Comparison of ENCODE assay signal across 13 cellular contexts in the genomic region with DNA sequence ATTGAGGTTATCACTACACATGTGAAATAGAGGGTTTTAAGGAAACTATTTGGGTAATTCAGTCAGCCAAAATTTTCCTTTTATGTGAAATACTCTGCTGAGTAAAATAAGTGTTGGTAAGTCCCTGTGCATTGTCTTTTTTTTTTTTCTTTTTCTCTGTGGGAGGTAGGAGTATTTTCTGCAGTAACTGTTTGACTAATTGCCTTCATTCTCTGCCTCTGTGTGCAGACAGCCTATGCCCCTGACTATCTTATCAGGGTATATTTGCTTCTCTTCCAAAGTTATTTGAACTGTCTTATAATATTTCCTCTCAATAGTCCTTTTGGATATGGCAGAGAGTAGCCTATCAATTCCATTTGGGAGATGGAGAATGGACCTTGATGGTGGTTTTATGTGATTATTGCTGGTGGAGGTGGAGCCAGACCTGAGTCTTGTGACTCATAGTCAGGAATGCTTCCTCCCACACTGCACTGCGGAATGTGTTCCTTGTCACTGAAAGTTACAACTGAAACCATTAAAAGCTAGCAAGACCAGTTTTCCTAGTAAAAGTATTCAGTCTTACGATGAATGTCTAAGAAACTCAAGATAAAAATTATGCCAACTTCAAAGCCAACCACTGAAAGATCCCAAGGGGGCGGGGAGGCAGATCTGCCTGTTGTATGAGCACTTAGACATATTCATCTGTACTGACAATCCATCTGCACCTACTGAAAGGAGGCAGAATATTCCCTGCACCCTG. TPM values are rescaled to one million over a fixed set of nuclear protein-coding genes. Genes with fewer than 3 reads are reported as not detected.
DNase-seq lines count a peak whose midpoint lies in the region; ATAC-seq and TF ChIP-seq lines count a peak whose summit lies in the region.
"Had no signal": no experiment of that assay in that cellular context is flagged by ENCODE, and none has a peak within 500 bp of the region (broad histone marks: within the 10 kb centered on the region; RNA-seq: fewer than 3 reads in every experiment).

No MANE protein-coding gene starts in this region.

- H3K27me3 ChIP-seq in colonic mucosa: no peaks in the 10 kb centered on the region
- H3K27me3 ChIP-seq in suprapubic skin: peaks cover 8% of the 10 kb centered on the region
- H3K27me3 ChIP-seq: esophagus squamous epithelium had no signal

- no peak for TF ChIP-seq CTCF in colonic mucosa (IDR thresholded peaks at IDR 0.05)
- TF ChIP-seq CTCF in suprapubic skin (IDR thresholded peaks at IDR 0.05): no peak

- ATAC-seq in GM21737 (IDR thresholded peaks at IDR 0.05; ENCODE audit: unreplicated experiment) (no peak), GM21576 (IDR thresholded peaks at IDR 0.05; ENCODE audit: unreplicated experiment) (no peak), GM19397 (IDR thresholded peaks at IDR 0.05; ENCODE audit: unreplicated experiment) (no peak)

- TF ChIP-seq EP300 in suprapubic skin (IDR thresholded peaks at IDR 0.05): no peak

- H3K4me3 ChIP-seq in colonic mucosa: no peak overlapping the region
- no peak overlapping the region for H3K4me3 ChIP-seq in mesodermal cell (ENCODE audit: extremely low read depth, insufficient read depth, low read length, poor library complexity, severe bottlenecking)
- H3K4me3 ChIP-seq in suprapubic skin: no peak overlapping the region
- H3K4me3 ChIP-seq: A549, esophagus squamous epithelium had no signal

- H3K4me1 ChIP-seq in colonic mucosa: no peaks in the 10 kb centered on the region
- H3K4me1 ChIP-seq in mesodermal cell (ENCODE audit: control insufficient read depth, insufficient read depth, low read length, poor library complexity, severe bottlenecking): peaks cover 6% of the 10 kb centered on the region
- peaks cover 8% of the 10 kb centered on the region for H3K4me1 ChIP-seq in suprapubic skin
- H3K4me1 ChIP-seq: A549 had no signal

- no peak overlapping the region for H3K9ac ChIP-seq in colonic mucosa (ENCODE audit: low read depth in 2 of 2, low read length in 2 of 2)

- intact Hi-C loops in colonic mucosa (cut with DNase I): no loop called here

- no peaks in the 10 kb centered on the region for H3K36me3 ChIP-seq in colonic mucosa
- H3K36me3 ChIP-seq in mesodermal cell (ENCODE audit: control insufficient read depth, insufficient read depth, low read length): no peaks in the 10 kb centered on the region
- H3K36me3 ChIP-seq in suprapubic skin: no peaks in the 10 kb centered on the region
- H3K36me3 ChIP-seq: esophagus squamous epithelium had no signal

- TF ChIP-seq POLR2A in suprapubic skin (IDR thresholded peaks at IDR 0.05): no peak

- DNase-seq in A172 (ENCODE audit: low spot score) (peak; percentile 5), HS-5 (ENCODE audit: low read depth) (peak; percentile 28), colonic mucosa (peak; percentile 81), suprapubic skin (ENCODE audit: low spot score in 2 of 2) (no peak)
- DNase-seq: activated effector memory CD4-positive, alpha-beta T cell treated with Interleukin-2 at 50 U/mL for 16 hours; esophagus squamous epithelium; NK-92 treated with Interleukin-12 subunit alpha and Interleukin-12 subunit beta, amount 100 ng/mL, for 24 hours; stimulated activated CD4-positive, alpha-beta T cell treated with anti-CD3 and anti-CD28 coated beads, Interleukin-2, amount 100 ng/mL, for 24 hours had no signal

- 80 to 100% methylated on average over 1 of the region's 3 CpGs for WGBS in mesodermal cell (ENCODE audit: insufficient coverage in 2 of 2), 2 experiments
- 43% methylated on average over 3 of the region's 3 CpGs for WGBS in suprapubic skin

- H3K27ac ChIP-seq in colonic mucosa (peak overlapping the region; percentile 52), mesodermal cell (ENCODE audit: low read depth, low read length, severe bottlenecking) (peak overlapping the region; percentile 55), suprapubic skin (no peak overlapping the region)
- H3K27ac ChIP-seq: A549 had no signal

- H3K9me3 ChIP-seq in colonic mucosa (no peaks in the 10 kb centered on the region), mesodermal cell (ENCODE audit: control insufficient read depth, low read length) (no peaks in the 10 kb centered on the region), suprapubic skin (no peaks in the 10 kb centered on the region)
- H3K9me3 ChIP-seq: A549, esophagus squamous epithelium had no signal

RNA-seq across cellular contexts. Expression of gene STXBP6, which starts 40.9 kb away (rescaled TPM):
- total RNA-seq in A172 (2014; rRNA removed; shearing (Covaris generic)): 3.9 and 7.6 TPM in 2 replicates
- total RNA-seq in colonic mucosa (10 to 100 TPM; 23.7 to 26.1 TPM), suprapubic skin (10 to 100 TPM; 34.9 to 62.1 (median 45.5) TPM)
- 6.3 TPM for polyA plus RNA-seq in mesodermal cell (2013, experiment 1 of 2)
- polyA plus RNA-seq in mesodermal cell (2013, experiment 2 of 2): 10.6 TPM

Comparison
In these comparisons a context has a peak if more than half of its experiments do, and no peak if none do; other contexts are left out.
1. DNase-seq: peak in A172 (single experiment), HS-5 (single experiment) and colonic mucosa (single experiment); none in suprapubic skin (0 of 2).